1 cellular context compared by ENCODE assay signal in the genomic region with DNA sequence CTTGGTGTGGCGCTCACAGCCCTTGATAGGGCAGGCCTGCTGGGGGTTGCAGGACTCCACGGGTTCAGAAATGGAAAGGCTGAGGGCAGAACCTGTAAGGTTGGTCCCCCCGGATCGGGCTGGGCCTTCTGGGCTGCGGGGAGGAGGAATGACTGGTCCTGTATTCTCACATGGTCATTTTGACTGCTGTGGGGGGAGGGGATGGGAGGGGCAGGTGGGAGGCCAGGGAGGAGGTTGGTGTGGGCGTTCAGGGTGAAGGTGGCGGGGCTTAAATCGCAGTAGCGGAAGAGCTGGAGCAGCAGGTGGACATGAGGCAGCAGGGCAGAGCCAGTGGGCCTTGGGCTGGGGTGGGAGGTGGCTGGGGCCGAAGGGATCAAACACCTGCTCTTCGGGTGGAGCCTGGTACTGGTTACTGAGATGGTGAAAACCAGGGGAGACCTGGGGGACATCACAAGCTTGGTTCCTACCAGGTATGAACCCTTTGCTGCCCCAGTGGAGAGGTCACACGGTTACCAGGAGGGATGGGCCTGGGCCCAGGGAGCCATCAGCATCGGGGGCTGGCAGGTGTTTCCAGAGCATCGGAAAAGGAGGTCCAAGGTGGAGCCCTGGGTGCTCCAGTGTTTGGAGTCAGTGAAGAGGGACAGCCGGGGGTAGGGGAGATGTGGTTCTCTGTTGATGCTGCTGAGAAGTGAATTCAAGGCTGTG.
TF ChIP-seq lines count a peak whose summit lies in the region.

No MANE protein-coding gene starts in this region.

TF ChIP-seq in HepG2, 621 proteins besides CTCF, POLR2A, EP300 and RAD21:
- TF ChIP-seq, protein P1, sequence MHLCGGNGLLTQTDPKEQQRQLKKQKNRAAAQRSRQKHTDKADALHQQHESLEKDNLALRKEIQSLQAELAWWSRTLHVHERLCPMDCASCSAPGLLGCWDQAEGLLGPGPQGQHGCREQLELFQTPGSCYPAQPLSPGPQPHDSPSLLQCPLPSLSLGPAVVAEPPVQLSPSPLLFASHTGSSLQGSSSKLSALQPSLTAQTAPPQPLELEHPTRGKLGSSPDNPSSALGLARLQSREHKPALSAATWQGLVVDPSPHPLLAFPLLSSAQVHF (CRISPR knock-in tag; IDR thresholded peaks at IDR 0.05) = no peak
- TF ChIP-seq ZBTB8A (CRISPR knock-in tag; IDR thresholded peaks at IDR 0.05; ENCODE audit: borderline replicate concordance, low read depth) (no peak), PHF8 (CRISPR knock-in tag; IDR thresholded peaks at IDR 0.05) (no peak), POLR2AphosphoS2 (IDR thresholded peaks at IDR 0.05; ENCODE audit: low read depth, low read length) (no peak), ARNT2 (CRISPR knock-in tag; IDR thresholded peaks at IDR 0.05; ENCODE audit: low read depth) (no peak), GATAD1 (CRISPR knock-in tag; IDR thresholded peaks at IDR 0.05) (no peak), DPF2 (CRISPR knock-in tag; IDR thresholded peaks at IDR 0.05; ENCODE audit: borderline replicate concordance, low read depth) (no peak), ZNF18 (CRISPR knock-in tag; IDR thresholded peaks at IDR 0.05; ENCODE audit: insufficient replicate concordance) (no peak), HNRNPH1 (optimal IDR thresholded peaks at IDR 0.05; ENCODE audit: low read depth, low read length) (no peak), ZNF776 (CRISPR knock-in tag; IDR thresholded peaks at IDR 0.05) (no peak), SALL2 (CRISPR knock-in tag; IDR thresholded peaks at IDR 0.05) (no peak), CHCHD3 (CRISPR knock-in tag; IDR thresholded peaks at IDR 0.05) (no peak)
